ENCODE assay signal across 18 cellular contexts in genomic region chr12:18468521-18469075, GRCh38.
DNase-seq lines count a peak whose midpoint lies in the region; ATAC-seq and TF ChIP-seq lines count a peak whose summit lies in the region.
"Had no signal": no experiment of that assay in that cellular context is flagged by ENCODE, and none has a peak within 500 bp of the region (broad histone marks: within the 10 kb centered on the region; RNA-seq: fewer than 3 reads in every experiment).

No MANE protein-coding gene starts in this region.

- H3K9me2 ChIP-seq in PC-3 (replicated peaks; ENCODE audit: low read length) = no peaks in the 10 kb centered on the region

- H3K9ac ChIP-seq in PC-3 (ENCODE audit: low read length) (peak overlapping the region; percentile 5; the same call in 1 of the 2 replicates), mesenchymal stem cell (ENCODE audit: low read length) (peak overlapping the region; percentile 18)

- peaks cover 19% of the 10 kb centered on the region for H3K4me1 ChIP-seq in PC-3 (ENCODE audit: insufficient read depth, low read length)
- no peaks in the 10 kb centered on the region for H3K4me1 ChIP-seq in mesenchymal stem cell (ENCODE audit: control insufficient read depth, insufficient read depth, low read depth, low read length)
- H3K4me1 ChIP-seq: spleen, uterus had no signal

- no peak overlapping the region for H3K23ac ChIP-seq in mesenchymal stem cell (ENCODE audit: low read length in 2 of 2)

- H2BK120ac ChIP-seq in mesenchymal stem cell (ENCODE audit: low read depth, low read length) = no peak overlapping the region

- H3K36me3 Mint-ChIP-seq in immature natural killer cell = no peaks in the 10 kb centered on the region

- H3K9me3 ChIP-seq in PC-3 (ENCODE audit: low read length) (no peaks in the 10 kb centered on the region), mesenchymal stem cell (ENCODE audit: control insufficient read depth, low read length) (no peaks in the 10 kb centered on the region)
- H3K9me3 ChIP-seq: spleen, uterus had no signal

- H2AK5ac ChIP-seq in mesenchymal stem cell (ENCODE audit: low read length, severe bottlenecking) = no peak overlapping the region

- H4K20me1 ChIP-seq in PC-3 (ENCODE audit: low read length) = no peaks in the 10 kb centered on the region

- H3K4ac ChIP-seq in mesenchymal stem cell (ENCODE audit: low read depth in 1 of 2, low read length in 2 of 2) = no peak overlapping the region

- H3K27ac ChIP-seq in PC-3 (ENCODE audit: low read length) (peak overlapping the region; percentile 77), mesenchymal stem cell (ENCODE audit: low read length, poor library complexity, severe bottlenecking) (no peak overlapping the region)
- H3K27ac ChIP-seq: C4-2B, spleen, uterus, WERI-Rb-1 had no signal

- TF ChIP-seq CTCF in PC-3 (conservative IDR thresholded peaks at IDR 0.05; ENCODE audit: low read depth, low read length) (no peak), epithelial cell of esophagus (IDR thresholded peaks at IDR 0.05; ENCODE audit: insufficient read depth, low read depth, low read length, missing control alignments) (no peak), GM10266 (IDR thresholded peaks at IDR 0.05; ENCODE audit: control insufficient read depth, insufficient read depth, low read depth, missing control alignments) (no peak)

- intact Hi-C loops in PC-3 (cut with micrococcal nuclease) = no loop called here

- H4K91ac ChIP-seq in mesenchymal stem cell (ENCODE audit: low read length) = no peak overlapping the region

- DNase-seq in EH (ENCODE audit: low read depth) (peak; percentile 47), PC-3 (peak; percentile 70), epithelial cell of esophagus (ENCODE audit: low read depth) (peak; percentile 88), mesenchymal stem cell (peak; percentile 22), MV-4-11 (lab: John Stamatoyannopoulos, UW) (no peak), GM10266 (ENCODE audit: extremely low spot score) (no peak), immature natural killer cell (no peak)
- DNase-seq: activated effector memory CD4-positive, alpha-beta T cell treated with Interleukin-2 at 50 U/mL for 16 hours; anterior cingulate cortex; NCI-H1436 treated with DMSO at 0.1 percent for 48 hours; occipital lobe; spleen; stimulated activated naive CD8-positive, alpha-beta T cell treated with anti-CD3 and anti-CD28 coated beads, Interleukin-15, Interleukin-2, amounts not matched to agents 100 U/mL and 50 U/mL, for 24 hours; uterus; WERI-Rb-1 had no signal

- H3K4me3 Mint-ChIP-seq in immature natural killer cell = no peak overlapping the region

- H3K79me1 ChIP-seq in mesenchymal stem cell (replicated peaks; ENCODE audit: low read length, poor library complexity, severe bottlenecking) = no peaks in the 10 kb centered on the region

- H3K4me1 Mint-ChIP-seq in immature natural killer cell = no peaks in the 10 kb centered on the region

- no peak overlapping the region for H2BK12ac ChIP-seq in mesenchymal stem cell (ENCODE audit: low read length in 2 of 2)

- H3K4me3 ChIP-seq in PC-3 (ENCODE audit: low read length) (no peak overlapping the region), epithelial cell of esophagus (ENCODE audit: low read length) (no peak overlapping the region), mesenchymal stem cell (ENCODE audit: insufficient read depth in 1 of 2, low read depth in 1 of 2, low read length in 2 of 2) (no peak overlapping the region)
- H3K4me3 ChIP-seq: K562, spleen, uterus had no signal

- H3K9me3 Mint-ChIP-seq in immature natural killer cell = peaks cover 0 to 28% (median 10%) of the 10 kb centered on the region in 6 donors

- H2BK5ac ChIP-seq in mesenchymal stem cell (ENCODE audit: low read depth, low read length, poor library complexity, severe bottlenecking) = no peak overlapping the region

- H3K14ac ChIP-seq in mesenchymal stem cell (ENCODE audit: low read length in 2 of 2) = no peak overlapping the region

- H3K79me2 ChIP-seq in PC-3 (ENCODE audit: low read length) = no peaks in the 10 kb centered on the region

- no peak overlapping the region for H3K18ac ChIP-seq in mesenchymal stem cell (ENCODE audit: low read depth in 1 of 2, low read length in 2 of 2)

- H2BK15ac ChIP-seq in mesenchymal stem cell (ENCODE audit: low read depth, poor library complexity, severe bottlenecking) = no peak overlapping the region

- H3K27me3 Mint-ChIP-seq in immature natural killer cell (ENCODE audit: low read depth in 3 of 3) = no peaks in the 10 kb centered on the region

- ATAC-seq in PC-3 = peak; percentile 93
- ATAC-seq in GM19455 (IDR thresholded peaks at IDR 0.05; ENCODE audit: unreplicated experiment) = no peak
- ATAC-seq: K562; stimulated activated naive CD8-positive, alpha-beta T cell treated with anti-CD3 and anti-CD28 coated beads, Interleukin-15, Interleukin-2, amounts not matched to agents 100 U/mL and 50 U/mL, for 24 hours had no signal

- no peaks in the 10 kb centered on the region for H3K27me3 ChIP-seq in PC-3 (ENCODE audit: low read length)
- H3K27me3 ChIP-seq in mesenchymal stem cell (ENCODE audit: control insufficient read depth in 1 of 2, insufficient read depth in 1 of 2, low read length in 2 of 2) = no peaks in the 10 kb centered on the region
- H3K27me3 ChIP-seq: spleen, uterus had no signal

- POLR2A ChIA-PET in PC-3 (lab: Charles Lee; ENCODE audit: unreplicated experiment) = no interaction called here

- CTCF ChIA-PET in PC-3 (lab: Charles Lee) = no interaction called here

- H3K27ac Mint-ChIP-seq in immature natural killer cell = no peak overlapping the region

- BruUV-seq in PC-3 (replicated peaks; lab: Mats Ljungman, UMichigan) = no TSS peak

- H3K4me2 ChIP-seq in PC-3 (ENCODE audit: low read length) (peak overlapping the region; percentile 64), mesenchymal stem cell (ENCODE audit: low read length, poor library complexity, severe bottlenecking) (no peak overlapping the region)

- H3F3A ChIP-seq in PC-3 (ENCODE audit: low read length, unreplicated experiment) = no peaks in the 10 kb centered on the region

- H3K36me3 ChIP-seq in PC-3 (ENCODE audit: low read depth, low read length) = no peaks in the 10 kb centered on the region
- H3K36me3 ChIP-seq in mesenchymal stem cell (ENCODE audit: control insufficient read depth in 1 of 2, insufficient read depth in 2 of 2, low read depth in 1 of 2, low read length in 2 of 2) = no peaks in the 10 kb centered on the region
- H3K36me3 ChIP-seq: spleen, uterus, WERI-Rb-1 had no signal

- H2AFZ ChIP-seq in PC-3 (ENCODE audit: low read length) = no peak overlapping the region
- no peak overlapping the region for H2AFZ ChIP-seq in mesenchymal stem cell (ENCODE audit: low read depth, low read length)

- H4K8ac ChIP-seq in mesenchymal stem cell (ENCODE audit: low read length) = no peak overlapping the region

Comparison
In these comparisons a context has a peak if more than half of its experiments do, and no peak if none do; other contexts are left out.
1. DNase-seq: peak in EH (single experiment), PC-3 (single experiment), epithelial cell of esophagus (single experiment) and mesenchymal stem cell (single experiment); none in MV-4-11 (single experiment), GM10266 (single experiment) and immature natural killer cell (0 of 3).